Comparison of ENCODE assay signal across 1 cellular context in the genomic region with DNA sequence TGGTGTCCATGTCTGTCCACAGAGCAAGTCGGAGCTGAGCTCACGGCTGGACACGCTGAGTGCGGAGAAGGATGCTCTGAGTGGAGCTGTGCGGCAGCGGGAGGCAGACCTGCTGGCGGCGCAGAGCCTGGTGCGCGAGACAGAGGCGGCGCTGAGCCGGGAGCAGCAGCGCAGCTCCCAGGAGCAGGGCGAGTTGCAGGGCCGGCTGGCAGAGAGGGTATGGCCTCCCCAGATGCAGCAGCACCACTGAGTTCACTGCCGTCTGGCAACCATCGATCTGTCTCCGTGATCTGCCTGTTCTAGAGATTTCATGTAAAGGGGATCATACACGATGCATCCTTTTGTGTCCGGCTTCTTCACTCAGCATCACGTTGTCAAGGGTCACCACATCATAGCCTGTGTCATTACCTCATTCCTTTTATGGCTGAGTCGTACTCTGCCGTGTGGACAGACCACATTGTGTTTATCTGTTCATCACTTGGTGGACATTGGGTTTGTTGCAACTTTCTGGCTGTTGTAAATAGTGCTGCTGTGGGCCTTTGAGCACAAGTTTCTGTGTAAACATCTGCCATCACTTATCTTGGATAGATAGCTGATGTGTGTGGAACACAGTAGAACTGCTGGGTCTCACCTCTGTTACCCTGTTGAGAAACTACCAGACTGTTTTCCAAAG.
TF ChIP-seq lines count a peak whose summit lies in the region.

No MANE protein-coding gene starts in this region.

TF ChIP-seq in IMR-90, 13 proteins besides CTCF, POLR2A, EP300 and RAD21:
- TF ChIP-seq CEBPB (IDR thresholded peaks at IDR 0.05; ENCODE audit: low read depth, low read length) (peak; percentile 63), CHD1 (IDR thresholded peaks at IDR 0.05; ENCODE audit: low read depth, low read length) (no peak), RFX5 (IDR thresholded peaks at IDR 0.05; ENCODE audit: low read depth, low read length) (no peak), BHLHE40 (IDR thresholded peaks at IDR 0.05; ENCODE audit: low read depth, low read length) (peak; percentile 79), SMC3 (IDR thresholded peaks at IDR 0.05; ENCODE audit: low read depth, low read length) (no peak), MAZ (IDR thresholded peaks at IDR 0.05; ENCODE audit: borderline replicate concordance, low read depth, low read length) (no peak)
TF ChIP-seq in IMR-90: peak in this region for 2.
